ENCODE assay signal across 8 cellular contexts in the genomic region with DNA sequence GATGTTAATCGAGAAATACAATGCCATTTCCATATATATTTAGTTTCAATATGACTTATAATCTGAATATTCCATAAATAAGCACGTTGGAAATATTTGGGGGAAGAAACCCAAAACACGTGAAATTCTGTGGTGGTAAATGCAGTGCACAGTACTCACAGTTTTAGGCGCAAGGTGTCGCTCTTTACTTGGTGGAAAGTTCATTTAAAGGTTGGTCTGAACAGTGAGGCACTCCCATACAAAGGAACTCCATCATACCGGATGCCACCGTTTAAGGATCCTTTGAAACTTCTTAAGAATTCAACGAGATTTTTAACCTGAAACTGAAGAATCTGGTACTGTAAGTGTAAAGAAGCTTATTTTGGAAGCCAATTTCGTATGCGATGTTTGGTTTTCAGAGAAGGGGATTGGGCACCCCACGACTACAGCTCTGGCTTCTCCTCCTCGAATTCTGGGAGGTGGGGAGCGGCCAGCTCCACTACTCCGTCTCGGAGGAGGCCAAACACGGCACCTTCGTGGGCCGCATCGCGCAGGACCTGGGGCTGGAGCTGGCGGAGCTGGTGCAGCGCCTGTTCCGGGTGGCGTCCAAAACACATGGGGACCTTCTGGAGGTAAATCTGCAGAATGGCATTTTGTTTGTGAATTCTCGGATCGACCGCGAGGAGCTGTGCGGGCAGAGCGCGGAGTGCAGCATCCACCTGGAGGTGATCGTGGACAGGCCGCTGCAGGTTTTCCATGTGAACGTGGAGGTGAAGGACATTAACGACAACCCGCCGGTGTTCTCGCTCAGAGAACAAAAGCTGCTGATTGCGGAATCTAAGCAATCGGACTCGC. TPM values are rescaled to one million over a fixed set of nuclear protein-coding genes. Genes with fewer than 3 reads are reported as not detected.
DNase-seq lines count a peak whose midpoint lies in the region; ATAC-seq and TF ChIP-seq lines count a peak whose summit lies in the region.
"Had no signal": no experiment of that assay in that cellular context is flagged by ENCODE, and none has a peak within 500 bp of the region (broad histone marks: within the 10 kb centered on the region; RNA-seq: fewer than 3 reads in every experiment).

A gene with protein sequence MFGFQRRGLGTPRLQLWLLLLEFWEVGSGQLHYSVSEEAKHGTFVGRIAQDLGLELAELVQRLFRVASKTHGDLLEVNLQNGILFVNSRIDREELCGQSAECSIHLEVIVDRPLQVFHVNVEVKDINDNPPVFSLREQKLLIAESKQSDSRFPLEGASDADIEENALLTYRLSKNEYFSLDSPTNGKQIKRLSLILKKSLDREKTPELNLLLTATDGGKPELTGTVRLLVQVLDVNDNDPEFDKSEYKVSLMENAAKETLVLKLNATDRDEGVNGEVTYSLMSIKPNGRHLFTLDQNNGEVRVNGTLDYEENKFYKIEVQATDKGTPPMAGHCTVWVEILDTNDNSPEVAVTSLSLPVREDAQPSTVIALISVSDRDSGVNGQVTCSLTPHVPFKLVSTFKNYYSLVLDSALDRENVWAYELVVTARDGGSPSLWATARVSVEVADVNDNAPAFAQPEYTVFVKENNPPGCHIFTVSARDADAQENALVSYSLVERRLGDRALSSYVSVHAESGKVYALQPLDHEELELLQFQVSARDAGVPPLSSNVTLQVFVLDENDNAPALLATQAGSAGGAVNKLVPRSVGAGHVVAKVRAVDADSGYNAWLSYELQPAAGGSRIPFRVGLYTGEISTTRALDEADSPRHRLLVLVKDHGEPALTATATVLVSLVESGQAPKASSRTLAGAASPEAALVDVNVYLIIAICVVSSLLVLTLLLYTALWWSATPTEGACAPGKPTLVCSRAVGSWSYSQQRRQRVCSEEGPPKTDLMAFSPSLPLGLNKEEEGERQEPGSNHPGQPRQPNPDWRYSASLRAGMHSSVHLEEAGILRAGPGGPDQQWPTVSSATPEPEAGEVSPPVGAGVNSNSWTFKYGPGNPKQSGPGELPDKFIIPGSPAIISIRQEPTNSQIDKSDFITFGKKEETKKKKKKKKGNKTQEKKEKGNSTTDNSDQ (plus strand): TSS at position 237 of the 834 bp plus-strand sequence. CDS start 147 bp downstream, at position 384.

- TF ChIP-seq CTCF in GM10248 (IDR thresholded peaks at IDR 0.05; ENCODE audit: control extremely low read depth, extremely low read depth, low read depth, missing control alignments) = no peak

- POLR2A ChIA-PET in HEK293T (lab: Yijun Ruan, JAX) (interaction anchor here (1.3 to 1.4 kb wide), 2 partner anchors 58 to 171 kb away, joined by 4 to 33 read pairs; no protein-coding TSS in a partner anchor), GM10248 (lab: Yijun Ruan, JAX) (no interaction called here)

- ATAC-seq in stimulated activated naive CD8-positive, alpha-beta T cell treated with anti-CD3 and anti-CD28 coated beads, Interleukin-15, Interleukin-2, amounts not matched to agents 100 U/mL and 50 U/mL, for 24 hours = no peak

- CTCF ChIA-PET in HEK293T (lab: Yijun Ruan, JAX) (interaction anchor here (0.6 to 2.3 kb wide), 20 partner anchors 8 to 311 kb away, joined by 3 to 80 read pairs (median 5); a partner anchor contains a TSS), GM10248 (lab: Yijun Ruan, JAX) (no interaction called here)

- DNase-seq in HEK293T (ENCODE audit: extremely low spot score) = peak; percentile 52
- peak; percentile 14 for DNase-seq in OCI-M1 (lab: John Stamatoyannopoulos, UW)
- DNase-seq in glomerular endothelial cell (ENCODE audit: extremely low read depth, low read depth, low spot score) = peak; percentile 4
- DNase-seq in superior temporal gyrus (ENCODE audit: extremely low spot score) = peak; percentile 72
- DNase-seq in activated CD4-positive, alpha-beta T cell treated with anti-CD3 and anti-CD28 coated beads for 48 hours = no peak
- no peak for DNase-seq in GM10248 (ENCODE audit: extremely low spot score)
- DNase-seq in stimulated activated naive CD8-positive, alpha-beta T cell treated with anti-CD3 and anti-CD28 coated beads, Interleukin-15, Interleukin-2, amounts not matched to agents 100 U/mL and 50 U/mL, for 24 hours = no peak
- DNase-seq: Karpas-422 had no signal

TF ChIP-seq in HEK293T, 16 proteins besides CTCF, POLR2A, EP300 and RAD21:
- TF ChIP-seq FOXM1 (IDR thresholded peaks at IDR 0.05; ENCODE audit: borderline replicate concordance) (no peak), LEF1 (IDR thresholded peaks at IDR 0.05; ENCODE audit: borderline replicate concordance) (no peak), L3MBTL2 (conservative IDR thresholded peaks at IDR 0.05) (0 out of 2 replicates have a peak, but pooled peaks have one; percentile 24)
- TF ChIP-seq, protein P1, sequence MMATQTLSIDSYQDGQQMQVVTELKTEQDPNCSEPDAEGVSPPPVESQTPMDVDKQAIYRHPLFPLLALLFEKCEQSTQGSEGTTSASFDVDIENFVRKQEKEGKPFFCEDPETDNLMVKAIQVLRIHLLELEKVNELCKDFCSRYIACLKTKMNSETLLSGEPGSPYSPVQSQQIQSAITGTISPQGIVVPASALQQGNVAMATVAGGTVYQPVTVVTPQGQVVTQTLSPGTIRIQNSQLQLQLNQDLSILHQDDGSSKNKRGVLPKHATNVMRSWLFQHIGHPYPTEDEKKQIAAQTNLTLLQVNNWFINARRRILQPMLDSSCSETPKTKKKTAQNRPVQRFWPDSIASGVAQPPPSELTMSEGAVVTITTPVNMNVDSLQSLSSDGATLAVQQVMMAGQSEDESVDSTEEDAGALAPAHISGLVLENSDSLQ (IDR thresholded peaks at IDR 0.05) = no peak

RNA-seq across cellular contexts. Expression of the gene that starts here (rescaled TPM):
- total RNA-seq in glomerular endothelial cell = 0.23 TPM in 1 of 2 replicates, not detected in the other

Comparison
In these comparisons a context has a peak if more than half of its experiments do, and no peak if none do; other contexts are left out.
1. Peak in DNase-seq in glomerular endothelial cell; RNA of the gene not detected or under 1 TPM.
2. DNase-seq: peak in HEK293T (single experiment), OCI-M1 (single experiment) and superior temporal gyrus (single experiment); none in activated CD4-positive, alpha-beta T cell treated with anti-CD3 and anti-CD28 coated beads for 48 hours (single experiment), GM10248 (single experiment) and stimulated activated naive CD8-positive, alpha-beta T cell treated with anti-CD3 and anti-CD28 coated beads, Interleukin-15, Interleukin-2, amounts not matched to agents 100 U/mL and 50 U/mL, for 24 hours (single experiment).